Comparison of ENCODE assay signal across 1 cellular context in the genomic region with DNA sequence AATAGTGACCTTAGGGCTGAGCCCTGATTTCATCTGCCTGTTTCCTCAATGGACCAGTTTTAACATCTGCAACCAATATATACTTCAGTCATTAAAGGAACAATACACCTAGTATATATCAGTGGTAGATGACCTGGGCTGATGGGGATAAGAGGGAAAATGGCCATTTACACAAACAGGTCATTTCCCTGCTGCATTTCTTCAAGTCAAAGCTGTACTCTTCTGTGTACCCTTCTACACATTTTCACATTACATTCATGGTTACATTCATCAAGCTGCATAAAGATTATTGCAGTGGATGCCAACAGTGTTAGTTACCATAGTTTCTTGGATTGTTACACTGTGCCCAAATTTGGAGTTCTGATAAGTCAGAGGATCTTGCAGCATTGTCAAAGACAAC.
TF ChIP-seq lines count a peak whose summit lies in the region.

No MANE protein-coding gene starts in this region.

TF ChIP-seq in SK-N-SH treated with all-trans-retinoic acid at 6 μM for 48 hours, 23 proteins besides CTCF, POLR2A, EP300 and RAD21 (continued from another document):
- no peak for TF ChIP-seq TOX (CRISPR knock-in tag; IDR thresholded peaks at IDR 0.05; ENCODE audit: borderline replicate concordance)
- TF ChIP-seq ISL1 (CRISPR knock-in tag; IDR thresholded peaks at IDR 0.05), result no peak
- no peak for TF ChIP-seq GLIS3 (CRISPR knock-in tag; IDR thresholded peaks at IDR 0.05)
- TF ChIP-seq, protein P1, sequence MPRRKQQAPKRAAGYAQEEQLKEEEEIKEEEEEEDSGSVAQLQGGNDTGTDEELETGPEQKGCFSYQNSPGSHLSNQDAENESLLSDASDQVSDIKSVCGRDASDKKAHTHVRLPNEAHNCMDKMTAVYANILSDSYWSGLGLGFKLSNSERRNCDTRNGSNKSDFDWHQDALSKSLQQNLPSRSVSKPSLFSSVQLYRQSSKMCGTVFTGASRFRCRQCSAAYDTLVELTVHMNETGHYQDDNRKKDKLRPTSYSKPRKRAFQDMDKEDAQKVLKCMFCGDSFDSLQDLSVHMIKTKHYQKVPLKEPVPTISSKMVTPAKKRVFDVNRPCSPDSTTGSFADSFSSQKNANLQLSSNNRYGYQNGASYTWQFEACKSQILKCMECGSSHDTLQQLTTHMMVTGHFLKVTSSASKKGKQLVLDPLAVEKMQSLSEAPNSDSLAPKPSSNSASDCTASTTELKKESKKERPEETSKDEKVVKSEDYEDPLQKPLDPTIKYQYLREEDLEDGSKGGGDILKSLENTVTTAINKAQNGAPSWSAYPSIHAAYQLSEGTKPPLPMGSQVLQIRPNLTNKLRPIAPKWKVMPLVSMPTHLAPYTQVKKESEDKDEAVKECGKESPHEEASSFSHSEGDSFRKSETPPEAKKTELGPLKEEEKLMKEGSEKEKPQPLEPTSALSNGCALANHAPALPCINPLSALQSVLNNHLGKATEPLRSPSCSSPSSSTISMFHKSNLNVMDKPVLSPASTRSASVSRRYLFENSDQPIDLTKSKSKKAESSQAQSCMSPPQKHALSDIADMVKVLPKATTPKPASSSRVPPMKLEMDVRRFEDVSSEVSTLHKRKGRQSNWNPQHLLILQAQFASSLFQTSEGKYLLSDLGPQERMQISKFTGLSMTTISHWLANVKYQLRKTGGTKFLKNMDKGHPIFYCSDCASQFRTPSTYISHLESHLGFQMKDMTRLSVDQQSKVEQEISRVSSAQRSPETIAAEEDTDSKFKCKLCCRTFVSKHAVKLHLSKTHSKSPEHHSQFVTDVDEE (CRISPR knock-in tag; IDR thresholded peaks at IDR 0.05), result no peak
- TF ChIP-seq ZNF565 (CRISPR knock-in tag; conservative IDR thresholded peaks at IDR 0.05; ENCODE audit: low read depth), result no peak
TF ChIP-seq in SK-N-SH treated with all-trans-retinoic acid at 6 μM for 48 hours: peak in this region for 0.
